ENCODE assay signal across 15 cellular contexts in genomic region chr10:91124016-91124415, GRCh38.
"Had no signal": no experiment of that assay in that cellular context is flagged by ENCODE, and none has a peak within 500 bp of the region (broad histone marks: within the 10 kb centered on the region; RNA-seq: fewer than 3 reads in every experiment).

No MANE protein-coding gene starts in this region.

- H3K4me3 ChIP-seq: esophagus squamous epithelium, sigmoid colon, stomach, thoracic aorta, transverse colon had no signal

- DNase-seq: effector memory CD8-positive, alpha-beta T cell; esophagus squamous epithelium; left colon; mesendoderm; naive thymus-derived CD8-positive, alpha-beta T cell; posterior cingulate gyrus; sigmoid colon; small intestine; stimulated activated CD4-positive, alpha-beta T cell treated with anti-CD3 and anti-CD28 coated beads, Interleukin-12 subunit alpha, Interleukin-12 subunit beta, amount 100 ng/mL, for 4 hours; stimulated activated naive CD4-positive, alpha-beta T cell; stomach; substantia nigra; transverse colon had no signal

- H3K36me3 ChIP-seq: esophagus squamous epithelium, sigmoid colon, stomach, thoracic aorta, transverse colon had no signal

- ATAC-seq: effector memory CD8-positive, alpha-beta T cell; foreskin keratinocyte; left colon; naive thymus-derived CD8-positive, alpha-beta T cell had no signal

- H3K27me3 ChIP-seq: sigmoid colon, stomach, transverse colon had no signal

- H3K9me3 ChIP-seq: esophagus squamous epithelium, sigmoid colon, stomach, thoracic aorta, transverse colon had no signal

- H3K27ac ChIP-seq: esophagus squamous epithelium, foreskin keratinocyte, sigmoid colon, stomach, thoracic aorta, transverse colon had no signal

- H3K4me1 ChIP-seq: esophagus squamous epithelium, foreskin keratinocyte, sigmoid colon, stomach, transverse colon had no signal
